12 cellular contexts compared by ENCODE assay signal in the genomic region with DNA sequence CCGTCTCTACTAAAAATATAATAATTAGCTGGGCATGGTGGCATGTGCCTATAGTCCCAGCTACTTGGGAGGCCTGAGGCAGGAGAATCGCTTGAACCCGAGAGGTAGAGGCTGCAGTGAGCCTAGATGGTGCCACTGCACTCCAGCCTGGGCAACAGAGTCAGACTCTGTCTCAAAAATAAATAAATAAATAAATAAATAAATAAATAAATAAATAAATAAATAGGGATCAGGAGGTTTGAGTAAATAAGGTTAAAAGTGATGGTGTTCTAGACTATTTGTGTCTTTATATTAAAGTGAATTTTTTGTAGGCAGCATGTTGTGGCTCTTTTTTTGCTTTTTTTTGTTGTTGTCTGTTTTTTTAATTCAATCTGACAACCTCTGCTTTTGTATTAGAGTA. TPM values are rescaled to one million over a fixed set of nuclear protein-coding genes. Genes with fewer than 3 reads are reported as not detected.
"Had no signal": no experiment of that assay in that cellular context is flagged by ENCODE, and none has a peak within 500 bp of the region (broad histone marks: within the 10 kb centered on the region; RNA-seq: fewer than 3 reads in every experiment).

No MANE protein-coding gene starts in this region.

RNA-seq across cellular contexts. Expression of a gene that starts 17.0 kb away (rescaled TPM):
- total RNA-seq: OCI-LY7, PC-3, PC-9, Peyer's patch, Right ventricle myocardium inferior, Right ventricle myocardium superior, RPMI7951, SJCRH30, SJSA1, SK-MEL-5, T-cell had no signal
- polyA plus RNA-seq: SK-N-SH had no signal
